29 cellular contexts compared by ENCODE assay signal in genomic region chr2:141940709-141941108, GRCh38.
"Had no signal": no experiment of that assay in that cellular context is flagged by ENCODE, and none has a peak within 500 bp of the region (broad histone marks: within the 10 kb centered on the region; RNA-seq: fewer than 3 reads in every experiment).

No MANE protein-coding gene starts in this region.

- H3K9me3 ChIP-seq: adrenal gland, body of pancreas, gastrocnemius medialis had no signal

- H3K27me3 ChIP-seq: adrenal gland, body of pancreas, esophagus muscularis mucosa, foreskin keratinocyte, gastrocnemius medialis, heart left ventricle had no signal

- H3K4me1 ChIP-seq: adrenal gland, body of pancreas, esophagus muscularis mucosa, foreskin keratinocyte, gastrocnemius medialis, heart left ventricle had no signal

- H3K36me3 ChIP-seq: adrenal gland, esophagus muscularis mucosa, gastrocnemius medialis, heart left ventricle had no signal

- ATAC-seq: activated CD4-positive, alpha-beta T cell treated with anti-CD3 and anti-CD28 coated beads for 36 hours; activated CD8-positive, alpha-beta memory T cell treated with anti-CD3 and anti-CD28 coated beads, Interleukin-2, amount 10 ng/mL, durations not matched to agents 7 days and 5 days; activated CD8-positive, alpha-beta T cell treated with anti-CD3 and anti-CD28 coated beads, Interleukin-2, amount 10 ng/mL, durations not matched to agents 7 days and 5 days; activated naive CD8-positive, alpha-beta T cell treated with anti-CD3 and anti-CD28 coated beads, Interleukin-2, amount 50 U/mL, for 24 hours; body of pancreas; effector memory CD8-positive, alpha-beta T cell; foreskin keratinocyte; gastrocnemius medialis; heart left ventricle had no signal

- H3K4me3 ChIP-seq: adrenal gland, body of pancreas, esophagus muscularis mucosa, gastrocnemius medialis, heart left ventricle had no signal

- DNase-seq: activated CD4-positive, alpha-beta memory T cell treated with anti-CD3 and anti-CD28 coated beads for 36 hours; activated CD4-positive, alpha-beta T cell treated with anti-CD3 and anti-CD28 coated beads for 36 hours; activated CD4-positive, alpha-beta T cell treated with anti-CD3 and anti-CD28 coated beads, Interleukin-2, amount 10 ng/mL, durations not matched to agents 24 days and 14 days; activated CD4-positive, CD25-positive, alpha-beta regulatory T cell; activated CD4-positive, CD25-positive, alpha-beta regulatory T cell treated with anti-CD3 and anti-CD28 coated beads, Interleukin-2, amount 50 U/mL, for 72 hours; activated CD8-positive, alpha-beta memory T cell treated with anti-CD3 and anti-CD28 coated beads, Interleukin-2, amount 10 ng/mL, durations not matched to agents 7 days and 5 days; activated CD8-positive, alpha-beta memory T cell treated with anti-CD3 and anti-CD28 coated beads, Interleukin-2, amount 50 U/mL, for 4 hours; activated CD8-positive, alpha-beta T cell treated with anti-CD3 and anti-CD28 coated beads, Interleukin-2, amount 10 ng/mL, durations not matched to agents 7 days and 5 days; activated effector memory CD4-positive, alpha-beta T cell treated with anti-CD3 and anti-CD28 coated beads, Interleukin-2, amount 50 U/mL, for 16 hours; activated naive CD4-positive, alpha-beta T cell treated with anti-CD3 and anti-CD28 coated beads for 36 hours; activated naive CD8-positive, alpha-beta T cell treated with anti-CD3 and anti-CD28 coated beads for 36 hours; activated naive CD8-positive, alpha-beta T cell treated with anti-CD3 and anti-CD28 coated beads, Interleukin-2, amount 50 U/mL, for 24 hours; activated T-cell treated with anti-CD3 and anti-CD28 coated beads, Interleukin-2, amount 50 U/mL, for 1 hour; activated T-cell treated with anti-CD3 and anti-CD28 coated beads, Interleukin-2, amount 50 U/mL, for 48 hours; adrenal gland; amygdala; aorta; body of pancreas; caudate nucleus; cortex of kidney; dermis blood vessel endothelial cell; effector CD4-positive, alpha-beta T cell; effector memory CD8-positive, alpha-beta T cell; erythroblast; foreskin keratinocyte; gastrocnemius medialis; heart left ventricle; T-helper 2 cell had no signal

- H3K27ac ChIP-seq: adrenal gland, body of pancreas, esophagus muscularis mucosa, foreskin keratinocyte, gastrocnemius medialis, heart left ventricle had no signal
